ENCODE assay signal across 9 cellular contexts in the genomic region with DNA sequence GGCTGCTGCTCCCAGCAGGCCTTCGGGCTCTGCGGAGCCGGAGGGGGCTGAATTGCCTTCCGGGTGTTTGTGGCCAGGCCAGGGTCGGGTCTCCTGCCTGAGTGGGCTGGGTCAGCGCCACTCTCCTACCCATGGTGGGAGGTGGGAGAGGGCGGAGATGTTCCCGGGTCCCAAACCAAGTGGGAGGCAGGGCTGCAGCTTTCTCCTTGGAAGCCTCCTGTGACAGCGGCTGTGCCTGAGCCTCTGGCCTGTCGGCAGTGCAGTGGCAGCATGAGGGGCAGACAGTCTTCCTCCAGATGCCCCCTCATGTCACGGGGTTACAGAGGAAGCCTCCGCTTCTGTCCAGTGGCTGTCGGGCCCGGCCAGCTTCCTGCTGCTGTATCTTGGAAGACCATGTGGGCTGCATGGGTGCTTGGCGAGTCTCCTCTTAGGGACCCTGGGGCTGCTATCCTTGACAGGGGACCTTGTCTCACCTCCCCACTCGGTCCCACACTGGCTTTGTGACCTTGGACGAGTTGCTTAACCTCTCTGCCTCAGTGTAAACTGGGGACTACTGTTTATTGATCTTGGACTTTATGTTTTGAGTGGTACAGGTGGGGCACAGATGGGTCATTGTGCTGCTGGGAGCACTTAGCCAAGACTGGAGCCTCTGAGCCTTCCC. TPM values are rescaled to one million over a fixed set of nuclear protein-coding genes. Genes with fewer than 3 reads are reported as not detected.
A peak's percentile ranks its signal among the peaks of the same experiment; 100 is the strongest.
DNase-seq lines count a peak whose midpoint lies in the region; ATAC-seq and TF ChIP-seq lines count a peak whose summit lies in the region.
"Had no signal": no experiment of that assay in that cellular context is flagged by ENCODE, and none has a peak within 500 bp of the region (broad histone marks: within the 10 kb centered on the region; RNA-seq: fewer than 3 reads in every experiment).

No MANE protein-coding gene starts in this region.

- DNase-seq in IMR-90 (no peak), astrocyte of the spinal cord (ENCODE audit: low read depth, low spot score) (no peak), left lobe of liver (ENCODE audit: low spot score) (no peak), stomach (no peak), Kasumi-1 (lab: John Stamatoyannopoulos, UW) (no peak), MM.1S (no peak)
- DNase-seq: NCI-H146 had no signal

- TF ChIP-seq CTCF in IMR-90 (conservative IDR thresholded peaks at IDR 0.05; ENCODE audit: low read depth, low read length) (no peak), astrocyte of the spinal cord (IDR thresholded peaks at IDR 0.05; ENCODE audit: low read depth, low read length) (no peak), stomach (IDR thresholded peaks at IDR 0.05) (no peak), MM.1S (IDR thresholded peaks at IDR 0.05; ENCODE audit: low read length) (no peak)

- peaks cover 13% of the 10 kb centered on the region for H3K9me1 ChIP-seq in IMR-90 (ENCODE audit: insufficient read depth, low read length)

- CTCF ChIA-PET in IMR-90 (lab: Yijun Ruan, JAX): interaction anchor here (1.1 to 1.5 kb wide), 3 partner anchors 38 to 149 kb away, joined by 3 to 5 read pairs (median 5); a partner anchor contains a TSS

- peaks cover 34% of the 10 kb centered on the region for H3K4me1 ChIP-seq in IMR-90 (ENCODE audit: control insufficient read depth, insufficient read depth, low read length)
- peaks cover 81 to 85% (median 82%) of the 10 kb centered on the region in 4 donors for H3K4me1 ChIP-seq in stomach
- peaks cover 14% of the 10 kb centered on the region; the same call in 1 of the 2 replicates for H3K4me1 ChIP-seq in MM.1S (ENCODE audit: low read length)

- H3K9me3 ChIP-seq in IMR-90 (ENCODE audit: control insufficient read depth, insufficient read depth, low read length) (no peaks in the 10 kb centered on the region), stomach (no peaks in the 10 kb centered on the region), MM.1S (replicated peaks; ENCODE audit: insufficient read depth, low read length) (no peaks in the 10 kb centered on the region)

- dilution Hi-C loops in IMR-90 (cut with HindIII; ENCODE audit: low sequenced_read_pairs, unreplicated experiment): no loop called here

- TF ChIP-seq EP300 in stomach (IDR thresholded peaks at IDR 0.05): no peak

- peaks cover 6% of the 10 kb centered on the region; the same call in 1 of the 2 replicates for H3K36me3 ChIP-seq in IMR-90 (ENCODE audit: control insufficient read depth, insufficient read depth, low read length)
- H3K36me3 ChIP-seq in stomach: no peaks in the 10 kb centered on the region
- H3K36me3 ChIP-seq in MM.1S (replicated peaks; ENCODE audit: insufficient read depth, low read length): no peaks in the 10 kb centered on the region

- 33% methylated on average over 6 of the region's 17 CpGs; no CpG with 5 or more reads in 1 of the 2 experiments for WGBS in IMR-90 (ENCODE audit: extremely low coverage in 2 of 2, insufficient read length in 1 of 2), 2 experiments
- WGBS in stomach, 5 donors: 20 to 52% (median 42%) methylated on average over 13 to 17 of the region's 17 CpGs

- H3K4ac ChIP-seq in IMR-90 (ENCODE audit: low read depth, low read length): peak overlapping the region; percentile 28

- ATAC-seq in IMR-90 (ENCODE audit: low read depth) (no peak), left lobe of liver (peak; percentile 1), HG03378 (IDR thresholded peaks at IDR 0.05; ENCODE audit: unreplicated experiment) (no peak), GM19035 (IDR thresholded peaks at IDR 0.05; ENCODE audit: unreplicated experiment) (no peak)

- H4K20me1 ChIP-seq in IMR-90 (ENCODE audit: insufficient read depth, low read length) (peaks cover 88% of the 10 kb centered on the region), MM.1S (ENCODE audit: insufficient read depth, low read length) (no peaks in the 10 kb centered on the region)

- no peaks in the 10 kb centered on the region for H3F3A ChIP-seq in MM.1S (ENCODE audit: insufficient read depth, low read length)

- H2AK9ac ChIP-seq in IMR-90 (replicated peaks; ENCODE audit: low read depth, low read length, poor library complexity): peak overlapping the region; percentile 79

- TF ChIP-seq RAD21 in IMR-90 (IDR thresholded peaks at IDR 0.05; ENCODE audit: low read length): no peak

- H4K91ac ChIP-seq in IMR-90 (ENCODE audit: insufficient read depth, low read depth, low read length): no peak overlapping the region; the same call in 1 of the 2 replicates

- POLR2A ChIA-PET in IMR-90 (lab: Charles Lee; ENCODE audit: unreplicated experiment): interaction anchor here (1.4 kb wide), 1 partner anchor 149 kb away, joined by 4 read pairs; no protein-coding TSS in a partner anchor

- H2BK120ac ChIP-seq in IMR-90 (ENCODE audit: low read depth, low read length): no peak overlapping the region

- H3K4me2 ChIP-seq in IMR-90 (ENCODE audit: low read depth, low read length) (peak overlapping the region; percentile 85), MM.1S (ENCODE audit: low read depth, low read length) (no peak overlapping the region)

- H3K4me3 ChIP-seq in IMR-90 (ENCODE audit: insufficient read depth, low read depth, low read length): peak overlapping the region; percentile 31
- H3K4me3 ChIP-seq in astrocyte of the spinal cord (ENCODE audit: low read depth, low read length): peak overlapping the region; percentile 88
- peak overlapping the region; percentile 60 to 71 (median 68) for H3K4me3 ChIP-seq in stomach
- no peak overlapping the region for H3K4me3 ChIP-seq in MM.1S (ENCODE audit: low read length)

- H2BK15ac ChIP-seq in IMR-90 (ENCODE audit: low read depth, low read length): no peak overlapping the region

- no peak overlapping the region for H3K56ac ChIP-seq in IMR-90 (ENCODE audit: extremely low read depth, insufficient read depth, low read length)

- no peak overlapping the region for H4K8ac ChIP-seq in IMR-90 (ENCODE audit: low read depth in 2 of 2, low read length in 2 of 2)

- intact Hi-C loops in IMR-90 (cut with micrococcal nuclease) (loop anchor here (5.0 kb wide), 1 partner anchor 45 kb away; no protein-coding TSS in a partner anchor), stomach (cut with DNase I; ENCODE audit: low total_unique reads) (no loop called here)

- peak overlapping the region; percentile 33 for H2BK5ac ChIP-seq in IMR-90 (ENCODE audit: low read depth, low read length, poor library complexity, severe bottlenecking)

- H2AFZ ChIP-seq in IMR-90 (replicated peaks; ENCODE audit: low read length, poor library complexity): peak overlapping the region; percentile 46
- no peak overlapping the region for H2AFZ ChIP-seq in MM.1S (ENCODE audit: low read length)

- in situ Hi-C loops in IMR-90 (cut with MboI; ENCODE audit: low sequenced_read_pairs): loop anchor here (5.0 kb wide), 1 partner anchor 35 kb away; no protein-coding TSS in a partner anchor
- in situ Hi-C loops in astrocyte of the spinal cord (cut with HindIII; ENCODE audit: low sequenced_read_pairs): no loop called here

- no peak overlapping the region; the same call in 1 of the 2 replicates for H4K5ac ChIP-seq in IMR-90 (ENCODE audit: low read depth, low read length)

- peak overlapping the region; percentile 69 for H3K23ac ChIP-seq in IMR-90 (ENCODE audit: low read depth, low read length)

- peaks cover 80% of the 10 kb centered on the region for H3K79me2 ChIP-seq in MM.1S (ENCODE audit: low read length)

- peaks cover 0 to 23% of the 10 kb centered on the region in 2 experiments; a peak in 1 of 4 replicates for H3K79me1 ChIP-seq in IMR-90 (ENCODE audit: low read depth in 1 of 2, low read length in 2 of 2)

- no peak overlapping the region; the same call in 1 of the 2 replicates for H2AK5ac ChIP-seq in IMR-90 (ENCODE audit: low read depth, low read length)

- H3K27ac ChIP-seq in IMR-90 (ENCODE audit: insufficient read depth, low read length) (peak overlapping the region; percentile 69), stomach (peak overlapping the region; percentile 69 to 92 (median 87)), MM.1S (ENCODE audit: low read length) (no peak overlapping the region)

- H3K27me3 ChIP-seq in IMR-90 (ENCODE audit: control insufficient read depth, insufficient read depth, low read length) (no peaks in the 10 kb centered on the region), stomach (no peaks in the 10 kb centered on the region), MM.1S (replicated peaks; ENCODE audit: insufficient read depth, low read length) (no peaks in the 10 kb centered on the region)

- TF ChIP-seq POLR2A in IMR-90 (IDR thresholded peaks at IDR 0.05; ENCODE audit: low read depth, low read length) (no peak), stomach (IDR thresholded peaks at IDR 0.05) (no peak)

- H3K9me2 ChIP-seq in MM.1S (replicated peaks; ENCODE audit: insufficient read depth, low read length): no peaks in the 10 kb centered on the region

- H3K9ac ChIP-seq in IMR-90 (ENCODE audit: low read depth, low read length) (peak overlapping the region; percentile 38), MM.1S (ENCODE audit: low read length) (no peak overlapping the region)

- no peak overlapping the region for H2BK20ac ChIP-seq in IMR-90 (ENCODE audit: low read depth, low read length)

- H3K14ac ChIP-seq in IMR-90 (replicated peaks; ENCODE audit: low read depth, low read length): no peak overlapping the region; the same call in 1 of the 2 replicates

- peak overlapping the region; percentile 0; the same call in 1 of the 2 replicates for H3K18ac ChIP-seq in IMR-90 (ENCODE audit: low read depth, low read length)

- no TSS peak for BruUV-seq in IMR-90 (replicated peaks; lab: Mats Ljungman, UMichigan)

TF ChIP-seq in IMR-90, 13 proteins besides CTCF, POLR2A, EP300 and RAD21 (continues in another document):
- TF ChIP-seq BHLHE40 (IDR thresholded peaks at IDR 0.05; ENCODE audit: low read depth, low read length): no peak
- no peak for TF ChIP-seq FOS (IDR thresholded peaks at IDR 0.05; ENCODE audit: low read depth, low read length)
- TF ChIP-seq CHD1 (IDR thresholded peaks at IDR 0.05; ENCODE audit: low read depth, low read length): no peak

RNA-seq across cellular contexts. Expression of a gene that starts 4.3 kb away (rescaled TPM):
- 2.3 and 3.9 TPM in 2 replicates for total RNA-seq in IMR-90 (2012; rRNA removed)
- polyA plus RNA-seq in IMR-90 (2012; rRNA removed): 20.1 and 20.8 TPM in 2 replicates
- 13.7 and 20.7 TPM in 2 replicates for polyA plus RNA-seq in IMR-90 (2012; cell fraction: cytosol; rRNA removed)
- polyA plus RNA-seq in IMR-90 (2012; cell fraction: nucleus; rRNA removed; ENCODE audit: low replicate concordance): 42.1 and 52.9 TPM in 2 replicates
- 38.8 TPM for total RNA-seq in left lobe of liver
- total RNA-seq in stomach: 10 to 100 TPM; 18.7 to 84.0 (median 32.7) TPM
- 10 to 100 TPM in 2 of 3 donors, 1 to 10 TPM in 1; 7.4 to 14.8 (median 13.9) TPM for polyA plus RNA-seq in stomach

RNA-seq across cellular contexts. Expression of a gene that starts 37.8 kb away (rescaled TPM):
- 6.5 and 7.5 TPM in 2 replicates for total RNA-seq in IMR-90 (2012; rRNA removed)
- 31.5 and 36.8 TPM in 2 replicates for polyA plus RNA-seq in IMR-90 (2012; rRNA removed)
- polyA plus RNA-seq in IMR-90 (2012; cell fraction: cytosol; rRNA removed): 58.8 and 75.0 TPM in 2 replicates
- 59.9 and 123 TPM in 2 replicates for polyA plus RNA-seq in IMR-90 (2012; cell fraction: nucleus; rRNA removed; ENCODE audit: low replicate concordance)
- total RNA-seq in left lobe of liver: 24.8 TPM
- 100 to 1,000 TPM in 1 of 5 donors, 10 to 100 TPM in 3, 1 to 10 TPM in 1; 8.2 to 170 (median 25.8) TPM for total RNA-seq in stomach
- polyA plus RNA-seq in stomach: 100 to 1,000 TPM in 2 of 3 donors, 10 to 100 TPM in 1; 91.3 to 120 (median 101) TPM
